In genomic region chr1:39412079-39412478, GRCh38 we compare ENCODE assay signal across 12 cellular contexts.
DNase-seq lines count a peak whose midpoint lies in the region; ATAC-seq, FAIRE-seq and TF ChIP-seq lines count a peak whose summit lies in the region.
"Had no signal": no experiment of that assay in that cellular context is flagged by ENCODE, and none has a peak within 500 bp of the region (broad histone marks: within the 10 kb centered on the region; RNA-seq: fewer than 3 reads in every experiment).

No MANE protein-coding gene starts in this region.

- no TSS peak for BruUV-seq in endothelial cell of umbilical vein (replicated peaks; lab: Mats Ljungman, UMichigan)

- POLR2A ChIA-PET in AG04450 (lab: Yijun Ruan, JAX): interaction anchor here (1.0 to 1.7 kb wide), 4 partner anchors 8 to 20 kb away, joined by 4 to 8 read pairs (median 6); no protein-coding TSS in a partner anchor
- POLR2A ChIA-PET in endothelial cell of umbilical vein (lab: Charles Lee): no interaction called here

- intact Hi-C loops in endothelial cell of umbilical vein (cut with micrococcal nuclease): loop anchor here (10.0 kb wide), 1 partner anchor 47 kb away; no protein-coding TSS in a partner anchor
- intact Hi-C loops in esophagus squamous epithelium (cut with DNase I): no loop called here

- no peaks in the 10 kb centered on the region for H3K9me1 ChIP-seq in endothelial cell of umbilical vein (replicated peaks; ENCODE audit: control insufficient read depth, extremely low read depth, insufficient read depth, low read length)

- H3K4me1 ChIP-seq in endothelial cell of umbilical vein (ENCODE audit: control insufficient read depth, extremely low read depth, insufficient read depth, low read length): peaks cover 71% of the 10 kb centered on the region
- peaks cover 0 to 31% of the 10 kb centered on the region in 2 donors for H3K4me1 ChIP-seq in small intestine (ENCODE audit: control insufficient read depth in 2 of 2, insufficient read depth in 1 of 2, low read depth in 1 of 2, low read length in 1 of 2)
- H3K4me1 ChIP-seq in esophagus squamous epithelium: peaks cover 34 to 88% (median 43%) of the 10 kb centered on the region in 3 donors

- TF ChIP-seq CTCF in AG04450 (IDR thresholded peaks at IDR 0.05; ENCODE audit: low read depth, low read length) (no peak), HFF-Myc (IDR thresholded peaks at IDR 0.05; ENCODE audit: low read depth, low read length, missing control alignments) (no peak), endothelial cell of umbilical vein (IDR thresholded peaks at IDR 0.05; ENCODE audit: extremely low read depth in 1 of 2, insufficient read depth in 1 of 2, low read depth in 1 of 2, low read length in 2 of 2) (no peak), neural crest cell (conservative IDR thresholded peaks at IDR 0.05) (no peak), esophagus squamous epithelium (IDR thresholded peaks at IDR 0.05) (no peak)

- H3K36me3 ChIP-seq in endothelial cell of umbilical vein (ENCODE audit: control insufficient read depth in 2 of 2, extremely low read depth in 1 of 2, insufficient read depth in 2 of 2, low read length in 2 of 2) (peaks cover 14 to 16% of the 10 kb centered on the region in 2 experiments), small intestine (ENCODE audit: control insufficient read depth in 2 of 2, insufficient read depth in 2 of 2, low read length in 2 of 2) (peaks cover 2% of the 10 kb centered on the region in 2 donors), esophagus squamous epithelium (peaks cover 0 to 22% (median 0%) of the 10 kb centered on the region in 3 donors)
- H3K36me3 ChIP-seq: adrenal gland had no signal

- no peaks in the 10 kb centered on the region for H3K9me3 ChIP-seq in AG04450 (ENCODE audit: control insufficient read depth, insufficient read depth, low read length)
- H3K9me3 ChIP-seq in endothelial cell of umbilical vein (replicated peaks; ENCODE audit: control insufficient read depth, insufficient read depth, low read length): no peaks in the 10 kb centered on the region
- no peaks in the 10 kb centered on the region for H3K9me3 ChIP-seq in small intestine (ENCODE audit: control insufficient read depth, low read depth)
- no peaks in the 10 kb centered on the region for H3K9me3 ChIP-seq in esophagus squamous epithelium
- H3K9me3 ChIP-seq: adrenal gland had no signal

- ATAC-seq in HG03196 (IDR thresholded peaks at IDR 0.05; ENCODE audit: unreplicated experiment) (no peak), GM21390 (IDR thresholded peaks at IDR 0.05; ENCODE audit: unreplicated experiment) (no peak)

- DNase-seq in AG04450 (ENCODE audit: low read depth, low spot score): no peak
- no peak for DNase-seq in HFF-Myc (ENCODE audit: extremely low read depth, low read depth)
- DNase-seq in endothelial cell of umbilical vein (ENCODE audit: low read depth, low spot score): no peak
- DNase-seq in neural crest cell (ENCODE audit: low read depth, low spot score): no peak
- DNase-seq in small intestine: no peak
- DNase-seq in esophagus squamous epithelium (lab: John Stamatoyannopoulos, UW): no peak
- DNase-seq: activated CD4-positive, alpha-beta memory T cell treated with anti-CD3 and anti-CD28 coated beads for 36 hours; adrenal gland; COR-L47; T-helper 1 cell had no signal

- CTCF ChIA-PET in AG04450 (lab: Charles Lee) (interaction anchor here (0.9 to 4.0 kb wide), 15 partner anchors 9 to 315 kb away, joined by 3 to 61 read pairs (median 9); partner anchors contain the start of gene MACF1), endothelial cell of umbilical vein (lab: Charles Lee) (interaction anchor here (0.7 to 11.9 kb wide), 13 partner anchors 9 to 314 kb away, joined by 3 to 273 read pairs (median 15); no protein-coding TSS in a partner anchor)

- H3K79me2 ChIP-seq in endothelial cell of umbilical vein (ENCODE audit: control insufficient read depth, insufficient read depth, low read length): peaks cover 79% of the 10 kb centered on the region

- H3K27me3 Mint-ChIP-seq in neural crest cell (ENCODE audit: low read depth): no peaks in the 10 kb centered on the region
- H3K27me3 Mint-ChIP-seq: activated CD4-positive, alpha-beta memory T cell treated with anti-CD3 and anti-CD28 coated beads for 36 hours had no signal

- peak overlapping the region; percentile 95 for H3K4me2 ChIP-seq in endothelial cell of umbilical vein (ENCODE audit: insufficient read depth, low read length)

- peak overlapping the region; percentile 61 for H3K4me3 Mint-ChIP-seq in neural crest cell
- H3K4me3 Mint-ChIP-seq: activated CD4-positive, alpha-beta memory T cell treated with anti-CD3 and anti-CD28 coated beads for 36 hours had no signal

- H3K9me3 Mint-ChIP-seq in neural crest cell: no peaks in the 10 kb centered on the region
- H3K9me3 Mint-ChIP-seq: activated CD4-positive, alpha-beta memory T cell treated with anti-CD3 and anti-CD28 coated beads for 36 hours had no signal

- H3K36me3 Mint-ChIP-seq in neural crest cell (ENCODE audit: low read depth): peaks cover 4% of the 10 kb centered on the region

- H3K4me1 Mint-ChIP-seq in neural crest cell: peaks cover 72% of the 10 kb centered on the region

- TF ChIP-seq POLR2A in endothelial cell of umbilical vein (IDR thresholded peaks at IDR 0.05; ENCODE audit: low read depth, low read length) (no peak), esophagus squamous epithelium (IDR thresholded peaks at IDR 0.05) (no peak)

- H2AFZ ChIP-seq in endothelial cell of umbilical vein (ENCODE audit: low read depth, low read length): no peak overlapping the region

- peak overlapping the region; percentile 69 for H3K27ac ChIP-seq in AG04450 (ENCODE audit: low read depth, low read length)
- H3K27ac ChIP-seq in endothelial cell of umbilical vein (ENCODE audit: insufficient read depth, low read depth, low read length): no peak overlapping the region
- H3K27ac ChIP-seq in small intestine (ENCODE audit: low read depth in 1 of 2, low read length in 1 of 2): no peak overlapping the region
- H3K27ac ChIP-seq in esophagus squamous epithelium: peak overlapping the region in 2 of 4 donors; percentile 57 to 93

- no peak for FAIRE-seq in endothelial cell of umbilical vein (lab: Jason Lieb, UNC)
- no peak for FAIRE-seq in small intestine (lab: Jason Lieb, UNC)

- H4K20me1 ChIP-seq in endothelial cell of umbilical vein (replicated peaks; ENCODE audit: control insufficient read depth, extremely low read depth, insufficient read depth, low read length): peaks cover 25% of the 10 kb centered on the region

- H3K9ac ChIP-seq in endothelial cell of umbilical vein (replicated peaks; ENCODE audit: extremely low read depth, insufficient read depth, low read length): peak overlapping the region; percentile 42

- no peaks in the 10 kb centered on the region for H3K27me3 ChIP-seq in AG04450 (ENCODE audit: control insufficient read depth, insufficient read depth, low read length)
- no peaks in the 10 kb centered on the region for H3K27me3 ChIP-seq in endothelial cell of umbilical vein (ENCODE audit: control insufficient read depth in 2 of 2, insufficient read depth in 2 of 2, low read length in 2 of 2)
- H3K27me3 ChIP-seq in small intestine (ENCODE audit: control insufficient read depth in 2 of 2, insufficient read depth in 2 of 2, low read length in 2 of 2): no peaks in the 10 kb centered on the region
- no peaks in the 10 kb centered on the region for H3K27me3 ChIP-seq in esophagus squamous epithelium
- H3K27me3 ChIP-seq: adrenal gland had no signal

- dilution Hi-C loops in endothelial cell of umbilical vein (cut with MboI; ENCODE audit: extremely low pct_ligation_motif_present, low sequenced_read_pairs): no loop called here

- H3K27ac Mint-ChIP-seq in neural crest cell (ENCODE audit: unreplicated experiment): no peak overlapping the region

- peak overlapping the region; percentile 72 for H3K4me3 ChIP-seq in AG04450 (ENCODE audit: low read depth, low read length)
- peak overlapping the region; percentile 66 for H3K4me3 ChIP-seq in HFF-Myc (replicated peaks; ENCODE audit: low read depth, low read length)
- H3K4me3 ChIP-seq in endothelial cell of umbilical vein (replicated peaks in 1 of 3; ENCODE audit: insufficient read depth in 1 of 3, low read depth in 1 of 3, low read length in 3 of 3): peak overlapping the region; percentile 32 to 97 (median 67)
- no peak overlapping the region for H3K4me3 ChIP-seq in small intestine (ENCODE audit: low read depth in 1 of 2, low read length in 2 of 2)
- peak overlapping the region in 1 of 4 donors; percentile 2 for H3K4me3 ChIP-seq in esophagus squamous epithelium
- H3K4me3 ChIP-seq: adrenal gland had no signal

TF ChIP-seq in endothelial cell of umbilical vein, 7 proteins besides CTCF, POLR2A, EP300 and RAD21:
- TF ChIP-seq MAX (IDR thresholded peaks at IDR 0.05; ENCODE audit: insufficient read depth, insufficient read length): no peak
- no peak for TF ChIP-seq FOS (IDR thresholded peaks at IDR 0.05; ENCODE audit: borderline replicate concordance, insufficient read depth, low read length)
- TF ChIP-seq EZH2 (IDR thresholded peaks at IDR 0.05; ENCODE audit: borderline replicate concordance, low read depth, low read length, severe bottlenecking): no peak
- TF ChIP-seq MYC (IDR thresholded peaks at IDR 0.05; ENCODE audit: low read depth, low read length): no peak
- no peak for TF ChIP-seq JUN (IDR thresholded peaks at IDR 0.05; ENCODE audit: borderline replicate concordance, insufficient read depth, insufficient read length, low read depth)
- TF ChIP-seq GATA2 (IDR thresholded peaks at IDR 0.05; ENCODE audit: insufficient read depth, insufficient read length, low read depth, low read length): no peak
- no peak for TF ChIP-seq POLR2AphosphoS5 (IDR thresholded peaks at IDR 0.05; ENCODE audit: insufficient read depth, low read depth, low read length)

Comparison
In these comparisons a context has a peak if more than half of its experiments do, and no peak if none do; other contexts are left out.
1. H3K4me3 ChIP-seq: peak in AG04450 (single experiment), HFF-Myc (single experiment) and endothelial cell of umbilical vein (3 of 3); none in small intestine (0 of 2).